In genomic region chr11:92941676-92942571, GRCh38 we compare ENCODE assay signal across 8 cellular contexts. TPM values are rescaled to one million over a fixed set of nuclear protein-coding genes. Genes with fewer than 3 reads are reported as not detected.
A peak's percentile ranks its signal among the peaks of the same experiment; 100 is the strongest.
DNase-seq lines count a peak whose midpoint lies in the region; ATAC-seq and TF ChIP-seq lines count a peak whose summit lies in the region.

No MANE protein-coding gene starts in this region.

- no peaks in the 10 kb centered on the region for H3K9me2 ChIP-seq in OCI-LY1 (ENCODE audit: low read depth, low read length)

- intact Hi-C loops in dorsolateral prefrontal cortex (cut with DNase I) = loop anchor here in 1 of 2 donors (5.0 kb wide), 1 partner anchor 285 kb away; no protein-coding TSS in a partner anchor

- H3K4me2 ChIP-seq in OCI-LY1 (ENCODE audit: low read length) = no peak overlapping the region

- H3K9ac ChIP-seq in OCI-LY1 (ENCODE audit: low read length) = no peak overlapping the region

- H3K27ac Mint-ChIP-seq in nephron = no peak overlapping the region

- H3K9me3 Mint-ChIP-seq in nephron = peaks cover 13% of the 10 kb centered on the region

- H3K27me3 ChIP-seq in OCI-LY1 (ENCODE audit: insufficient read depth, low read length) = no peaks in the 10 kb centered on the region
- no peaks in the 10 kb centered on the region for H3K27me3 ChIP-seq in dorsolateral prefrontal cortex

- no peak overlapping the region for H2AFZ ChIP-seq in OCI-LY1 (ENCODE audit: low read length)

- H3K4me3 ChIP-seq in OCI-LY1 (ENCODE audit: low read depth, low read length, poor library complexity, severe bottlenecking) (no peak overlapping the region), dorsolateral prefrontal cortex (no peak overlapping the region)

- peak; percentile 4 for DNase-seq in GM04503 (ENCODE audit: low read depth)
- no peak for DNase-seq in dorsolateral prefrontal cortex
- no peak for DNase-seq in cortex of kidney (lab: John Stamatoyannopoulos, UW)
- DNase-seq in activated CD8-positive, alpha-beta memory T cell treated with anti-CD3 and anti-CD28 coated beads, Interleukin-2, amount 50 U/mL, for 4 hours = no peak

- H3K27ac ChIP-seq in 22Rv1 = no peak overlapping the region
- no peak overlapping the region for H3K27ac ChIP-seq in OCI-LY1 (ENCODE audit: low read depth, low read length, poor library complexity, severe bottlenecking)
- H3K27ac ChIP-seq in dorsolateral prefrontal cortex = no peak overlapping the region

- H3K36me3 Mint-ChIP-seq in nephron (ENCODE audit: low read depth) = no peaks in the 10 kb centered on the region

- ATAC-seq in HG02798 (IDR thresholded peaks at IDR 0.05; ENCODE audit: poor library complexity, unreplicated experiment) = peak; percentile 62

- H4K20me1 ChIP-seq in OCI-LY1 (ENCODE audit: insufficient read depth, low read length) = no peaks in the 10 kb centered on the region

- no peaks in the 10 kb centered on the region for H3K36me3 ChIP-seq in OCI-LY1 (ENCODE audit: insufficient read depth, low read length)

- no peak overlapping the region for H3K4me3 Mint-ChIP-seq in nephron

- H3K9me3 ChIP-seq in OCI-LY1 (ENCODE audit: low read length) = no peaks in the 10 kb centered on the region

- H3K4me1 ChIP-seq in OCI-LY1 (ENCODE audit: insufficient read depth, low read length, severe bottlenecking) = no peaks in the 10 kb centered on the region

- H3K27me3 Mint-ChIP-seq in nephron (ENCODE audit: low read depth) = peaks cover 3% of the 10 kb centered on the region

- peaks cover 7% of the 10 kb centered on the region for H3K4me1 Mint-ChIP-seq in nephron

- TF ChIP-seq CTCF in 22Rv1 (IDR thresholded peaks at IDR 0.05) = peak; percentile 80
- TF ChIP-seq CTCF in OCI-LY1 (IDR thresholded peaks at IDR 0.05; ENCODE audit: low read length) = peak; percentile 80
- peak; percentile 36 to 74 (median 60) for TF ChIP-seq CTCF in dorsolateral prefrontal cortex (IDR thresholded peaks at IDR 0.05 in 54 of 56, conservative IDR thresholded peaks at IDR 0.05 in 2 of 56; ENCODE audit: low read depth in 1 of 56, partially characterized antibody in 56 of 56)
- TF ChIP-seq CTCF in nephron (IDR thresholded peaks at IDR 0.05; ENCODE audit: unreplicated experiment in 3 of 3) = peak; percentile 68 to 72 (median 70)

- H3F3A ChIP-seq in OCI-LY1 (ENCODE audit: insufficient read depth, low read length) = no peaks in the 10 kb centered on the region

- no peaks in the 10 kb centered on the region for H3K79me2 ChIP-seq in OCI-LY1 (ENCODE audit: insufficient read depth, low read length)

RNA-seq across cellular contexts. Expression of gene MTNR1B, which starts 27.5 kb away (rescaled TPM):
- 1 to 10 TPM in 3 of 120 experiments, under 1 TPM in 1, not detected in 116; 0.41 to 2.2 (median 1.6) TPM for total RNA-seq in dorsolateral prefrontal cortex
